ENCODE assay signal across 1 cellular context in the genomic region with DNA sequence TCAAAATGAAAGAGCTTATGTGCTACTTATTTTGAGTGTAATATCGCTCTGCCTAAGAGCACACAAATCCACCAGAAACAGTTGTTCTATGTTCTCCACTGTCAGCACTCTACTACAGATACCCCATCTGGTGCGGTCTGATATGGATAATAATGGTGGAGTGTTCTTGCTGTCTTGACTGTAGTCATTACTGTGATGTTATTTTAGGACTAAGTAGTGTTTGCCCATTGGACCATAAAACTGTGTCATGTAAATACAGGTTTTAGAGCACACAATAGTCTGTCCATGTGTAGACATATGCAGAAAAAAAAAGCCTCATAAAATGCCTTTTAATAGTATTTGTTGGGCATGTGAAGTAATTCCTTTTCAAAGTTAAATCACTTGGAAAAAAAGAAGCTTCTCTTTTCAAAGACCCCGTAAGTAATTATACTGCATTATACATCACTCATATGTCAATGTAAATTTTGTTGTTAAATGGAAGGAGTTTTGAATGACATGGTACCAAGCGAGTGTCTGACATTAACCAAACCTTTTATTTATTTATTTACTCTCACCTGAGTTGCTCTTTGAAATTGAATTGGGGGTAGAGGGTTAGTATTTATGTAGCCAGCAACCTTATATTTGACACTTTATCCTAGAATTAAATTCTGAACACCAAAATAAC.
A peak's percentile ranks its signal among the peaks of the same experiment; 100 is the strongest.
TF ChIP-seq lines count a peak whose summit lies in the region.

No MANE protein-coding gene starts in this region.

TF ChIP-seq in K562, 482 proteins besides CTCF, POLR2A, EP300 and RAD21 (continued from another document and continues in another):
- TF ChIP-seq PHB2 (IDR thresholded peaks at IDR 0.05; ENCODE audit: low read depth) (no peak), CXXC5 (CRISPR knock-in tag; IDR thresholded peaks at IDR 0.05) (0 out of 2 replicates have a peak, but pooled peaks have one; percentile 13), GABPA (tag; conservative IDR thresholded peaks at IDR 0.05; ENCODE audit: low read depth) (no peak), CBX1 (IDR thresholded peaks at IDR 0.05; ENCODE audit: low read depth) (no peak), YY1 (IDR thresholded peaks at IDR 0.05; ENCODE audit: borderline replicate concordance in 1 of 3, control insufficient read depth in 1 of 3, extremely low read depth in 1 of 3, insufficient read depth in 3 of 3, insufficient read length in 1 of 3, insufficient replicate concordance in 2 of 3, low read depth in 1 of 3, low read length in 2 of 3) (peak in 1 of 3 experiments; percentile 50), DDX20 (tag; IDR thresholded peaks at IDR 0.05; ENCODE audit: low read depth) (no peak), CC2D1A (IDR thresholded peaks at IDR 0.05) (peak; percentile 70; the same call in 1 of the 2 replicates), POLR2AphosphoS5 (IDR thresholded peaks at IDR 0.05; ENCODE audit: control insufficient read depth, insufficient read depth, low read depth, low read length) (peak; percentile 78), DACH1 (IDR thresholded peaks at IDR 0.05; ENCODE audit: partially characterized antibody) (peak; percentile 77), OTX1 (CRISPR knock-in tag; IDR thresholded peaks at IDR 0.05) (no peak), ZNF780A (CRISPR knock-in tag; IDR thresholded peaks at IDR 0.05) (no peak), SMARCA4 (IDR thresholded peaks at IDR 0.05) (peak; percentile 90), BRD9 (IDR thresholded peaks at IDR 0.05; ENCODE audit: low read depth, partially characterized antibody) (peak; percentile 59), JUND (IDR thresholded peaks at IDR 0.05; ENCODE audit: borderline replicate concordance, low read depth, low read length) (peak; percentile 42; the same call in 1 of the 2 replicates), JUND (tag; IDR thresholded peaks at IDR 0.05; ENCODE audit: borderline replicate concordance, low read depth, low read length) (peak; percentile 34; the same call in 1 of the 3 replicates), DPF2 (IDR thresholded peaks at IDR 0.05) (peak; percentile 88), CTBP1 (IDR thresholded peaks at IDR 0.05; ENCODE audit: borderline replicate concordance) (peak; percentile 56; the same call in 1 of the 2 replicates), MEIS2 (IDR thresholded peaks at IDR 0.05; ENCODE audit: partially characterized antibody) (peak; percentile 85), SMAD3 (CRISPR knock-in tag; conservative IDR thresholded peaks at IDR 0.05) (0 out of 2 replicates have a peak, but pooled peaks have one; percentile 22), HDAC3 (IDR thresholded peaks at IDR 0.05; ENCODE audit: borderline replicate concordance, partially characterized antibody) (peak; percentile 42), SOX6 (IDR thresholded peaks at IDR 0.05) (peak; percentile 95), SIX5 (IDR thresholded peaks at IDR 0.05; ENCODE audit: borderline replicate concordance in 1 of 2, insufficient read depth in 1 of 2, low read depth in 1 of 2, low read length in 2 of 2) (no peak), SMARCE1 (IDR thresholded peaks at IDR 0.05) (peak; percentile 63), CBFA2T2 (conservative IDR thresholded peaks at IDR 0.05) (peak; percentile 82), NCOA2 (IDR thresholded peaks at IDR 0.05; ENCODE audit: partially characterized antibody in 2 of 2) (no peak), TRIM24 (IDR thresholded peaks at IDR 0.05) (peak; percentile 66 to 77; a peak in 3 of 4 replicates), TGIF2 (CRISPR knock-in tag; IDR thresholded peaks at IDR 0.05) (no peak), TAL1 (IDR thresholded peaks at IDR 0.05) (peak; percentile 87), MAFF (IDR thresholded peaks at IDR 0.05; ENCODE audit: low read length) (peak; percentile 46), NCOR1 (IDR thresholded peaks at IDR 0.05) (peak; percentile 86), PCBP1 (IDR thresholded peaks at IDR 0.05; ENCODE audit: low read depth, low read length, poor library complexity, severe bottlenecking) (no peak)
- TF ChIP-seq, protein P1, sequence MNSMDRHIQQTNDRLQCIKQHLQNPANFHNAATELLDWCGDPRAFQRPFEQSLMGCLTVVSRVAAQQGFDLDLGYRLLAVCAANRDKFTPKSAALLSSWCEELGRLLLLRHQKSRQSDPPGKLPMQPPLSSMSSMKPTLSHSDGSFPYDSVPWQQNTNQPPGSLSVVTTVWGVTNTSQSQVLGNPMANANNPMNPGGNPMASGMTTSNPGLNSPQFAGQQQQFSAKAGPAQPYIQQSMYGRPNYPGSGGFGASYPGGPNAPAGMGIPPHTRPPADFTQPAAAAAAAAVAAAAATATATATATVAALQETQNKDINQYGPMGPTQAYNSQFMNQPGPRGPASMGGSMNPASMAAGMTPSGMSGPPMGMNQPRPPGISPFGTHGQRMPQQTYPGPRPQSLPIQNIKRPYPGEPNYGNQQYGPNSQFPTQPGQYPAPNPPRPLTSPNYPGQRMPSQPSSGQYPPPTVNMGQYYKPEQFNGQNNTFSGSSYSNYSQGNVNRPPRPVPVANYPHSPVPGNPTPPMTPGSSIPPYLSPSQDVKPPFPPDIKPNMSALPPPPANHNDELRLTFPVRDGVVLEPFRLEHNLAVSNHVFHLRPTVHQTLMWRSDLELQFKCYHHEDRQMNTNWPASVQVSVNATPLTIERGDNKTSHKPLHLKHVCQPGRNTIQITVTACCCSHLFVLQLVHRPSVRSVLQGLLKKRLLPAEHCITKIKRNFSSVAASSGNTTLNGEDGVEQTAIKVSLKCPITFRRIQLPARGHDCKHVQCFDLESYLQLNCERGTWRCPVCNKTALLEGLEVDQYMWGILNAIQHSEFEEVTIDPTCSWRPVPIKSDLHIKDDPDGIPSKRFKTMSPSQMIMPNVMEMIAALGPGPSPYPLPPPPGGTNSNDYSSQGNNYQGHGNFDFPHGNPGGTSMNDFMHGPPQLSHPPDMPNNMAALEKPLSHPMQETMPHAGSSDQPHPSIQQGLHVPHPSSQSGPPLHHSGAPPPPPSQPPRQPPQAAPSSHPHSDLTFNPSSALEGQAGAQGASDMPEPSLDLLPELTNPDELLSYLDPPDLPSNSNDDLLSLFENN (IDR thresholded peaks at IDR 0.05; ENCODE audit: low read depth in 2 of 2, low read length in 2 of 2): peak in 1 of 2 experiments; percentile 83; a peak in 2 of 4 replicates
- TF ChIP-seq, protein P2, sequence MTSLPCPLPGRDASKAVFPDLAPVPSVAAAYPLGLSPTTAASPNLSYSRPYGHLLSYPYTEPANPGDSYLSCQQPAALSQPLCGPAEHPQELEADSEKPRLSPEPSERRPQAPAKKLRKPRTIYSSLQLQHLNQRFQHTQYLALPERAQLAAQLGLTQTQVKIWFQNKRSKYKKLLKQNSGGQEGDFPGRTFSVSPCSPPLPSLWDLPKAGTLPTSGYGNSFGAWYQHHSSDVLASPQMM (CRISPR knock-in tag; IDR thresholded peaks at IDR 0.05): no peak
- TF ChIP-seq, protein P3, sequence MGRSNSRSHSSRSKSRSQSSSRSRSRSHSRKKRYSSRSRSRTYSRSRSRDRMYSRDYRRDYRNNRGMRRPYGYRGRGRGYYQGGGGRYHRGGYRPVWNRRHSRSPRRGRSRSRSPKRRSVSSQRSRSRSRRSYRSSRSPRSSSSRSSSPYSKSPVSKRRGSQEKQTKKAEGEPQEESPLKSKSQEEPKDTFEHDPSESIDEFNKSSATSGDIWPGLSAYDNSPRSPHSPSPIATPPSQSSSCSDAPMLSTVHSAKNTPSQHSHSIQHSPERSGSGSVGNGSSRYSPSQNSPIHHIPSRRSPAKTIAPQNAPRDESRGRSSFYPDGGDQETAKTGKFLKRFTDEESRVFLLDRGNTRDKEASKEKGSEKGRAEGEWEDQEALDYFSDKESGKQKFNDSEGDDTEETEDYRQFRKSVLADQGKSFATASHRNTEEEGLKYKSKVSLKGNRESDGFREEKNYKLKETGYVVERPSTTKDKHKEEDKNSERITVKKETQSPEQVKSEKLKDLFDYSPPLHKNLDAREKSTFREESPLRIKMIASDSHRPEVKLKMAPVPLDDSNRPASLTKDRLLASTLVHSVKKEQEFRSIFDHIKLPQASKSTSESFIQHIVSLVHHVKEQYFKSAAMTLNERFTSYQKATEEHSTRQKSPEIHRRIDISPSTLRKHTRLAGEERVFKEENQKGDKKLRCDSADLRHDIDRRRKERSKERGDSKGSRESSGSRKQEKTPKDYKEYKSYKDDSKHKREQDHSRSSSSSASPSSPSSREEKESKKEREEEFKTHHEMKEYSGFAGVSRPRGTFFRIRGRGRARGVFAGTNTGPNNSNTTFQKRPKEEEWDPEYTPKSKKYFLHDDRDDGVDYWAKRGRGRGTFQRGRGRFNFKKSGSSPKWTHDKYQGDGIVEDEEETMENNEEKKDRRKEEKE (IDR thresholded peaks at IDR 0.05; ENCODE audit: borderline replicate concordance in 1 of 2, control insufficient read depth in 1 of 2, low read depth in 2 of 2, low read length in 1 of 2): no peak
- TF ChIP-seq, protein P4, sequence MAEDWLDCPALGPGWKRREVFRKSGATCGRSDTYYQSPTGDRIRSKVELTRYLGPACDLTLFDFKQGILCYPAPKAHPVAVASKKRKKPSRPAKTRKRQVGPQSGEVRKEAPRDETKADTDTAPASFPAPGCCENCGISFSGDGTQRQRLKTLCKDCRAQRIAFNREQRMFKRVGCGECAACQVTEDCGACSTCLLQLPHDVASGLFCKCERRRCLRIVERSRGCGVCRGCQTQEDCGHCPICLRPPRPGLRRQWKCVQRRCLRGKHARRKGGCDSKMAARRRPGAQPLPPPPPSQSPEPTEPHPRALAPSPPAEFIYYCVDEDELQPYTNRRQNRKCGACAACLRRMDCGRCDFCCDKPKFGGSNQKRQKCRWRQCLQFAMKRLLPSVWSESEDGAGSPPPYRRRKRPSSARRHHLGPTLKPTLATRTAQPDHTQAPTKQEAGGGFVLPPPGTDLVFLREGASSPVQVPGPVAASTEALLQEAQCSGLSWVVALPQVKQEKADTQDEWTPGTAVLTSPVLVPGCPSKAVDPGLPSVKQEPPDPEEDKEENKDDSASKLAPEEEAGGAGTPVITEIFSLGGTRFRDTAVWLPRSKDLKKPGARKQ (CRISPR knock-in tag; IDR thresholded peaks at IDR 0.05): no peak
- TF ChIP-seq, protein P5, sequence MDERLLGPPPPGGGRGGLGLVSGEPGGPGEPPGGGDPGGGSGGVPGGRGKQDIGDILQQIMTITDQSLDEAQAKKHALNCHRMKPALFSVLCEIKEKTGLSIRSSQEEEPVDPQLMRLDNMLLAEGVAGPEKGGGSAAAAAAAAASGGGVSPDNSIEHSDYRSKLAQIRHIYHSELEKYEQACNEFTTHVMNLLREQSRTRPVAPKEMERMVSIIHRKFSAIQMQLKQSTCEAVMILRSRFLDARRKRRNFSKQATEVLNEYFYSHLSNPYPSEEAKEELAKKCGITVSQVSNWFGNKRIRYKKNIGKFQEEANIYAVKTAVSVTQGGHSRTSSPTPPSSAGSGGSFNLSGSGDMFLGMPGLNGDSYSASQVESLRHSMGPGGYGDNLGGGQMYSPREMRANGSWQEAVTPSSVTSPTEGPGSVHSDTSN (CRISPR knock-in tag; IDR thresholded peaks at IDR 0.05; ENCODE audit: low read depth): no peak
- TF ChIP-seq, protein P5 (tag; conservative IDR thresholded peaks at IDR 0.05; ENCODE audit: low read depth): peak; percentile 63
- TF ChIP-seq, protein P6, sequence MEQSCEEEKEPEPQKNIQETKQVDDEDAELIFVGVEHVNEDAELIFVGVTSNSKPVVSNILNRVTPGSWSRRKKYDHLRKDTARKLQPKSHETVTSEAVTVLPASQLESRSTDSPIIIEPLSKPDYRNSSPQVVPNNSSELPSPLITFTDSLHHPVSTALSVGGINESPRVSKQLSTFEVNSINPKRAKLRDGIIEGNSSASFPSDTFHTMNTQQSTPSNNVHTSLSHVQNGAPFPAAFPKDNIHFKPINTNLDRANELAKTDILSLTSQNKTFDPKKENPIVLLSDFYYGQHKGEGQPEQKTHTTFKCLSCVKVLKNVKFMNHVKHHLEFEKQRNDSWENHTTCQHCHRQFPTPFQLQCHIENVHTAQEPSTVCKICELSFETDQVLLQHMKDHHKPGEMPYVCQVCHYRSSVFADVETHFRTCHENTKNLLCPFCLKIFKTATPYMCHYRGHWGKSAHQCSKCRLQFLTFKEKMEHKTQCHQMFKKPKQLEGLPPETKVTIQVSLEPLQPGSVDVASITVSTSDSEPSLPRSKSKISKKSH (CRISPR knock-in tag; IDR thresholded peaks at IDR 0.05): no peak
- TF ChIP-seq, protein P7, sequence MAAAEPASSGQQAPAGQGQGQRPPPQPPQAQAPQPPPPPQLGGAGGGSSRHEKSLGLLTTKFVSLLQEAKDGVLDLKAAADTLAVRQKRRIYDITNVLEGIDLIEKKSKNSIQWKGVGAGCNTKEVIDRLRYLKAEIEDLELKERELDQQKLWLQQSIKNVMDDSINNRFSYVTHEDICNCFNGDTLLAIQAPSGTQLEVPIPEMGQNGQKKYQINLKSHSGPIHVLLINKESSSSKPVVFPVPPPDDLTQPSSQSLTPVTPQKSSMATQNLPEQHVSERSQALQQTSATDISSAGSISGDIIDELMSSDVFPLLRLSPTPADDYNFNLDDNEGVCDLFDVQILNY (CRISPR knock-in tag; IDR thresholded peaks at IDR 0.05): no peak
- TF ChIP-seq, protein P8, sequence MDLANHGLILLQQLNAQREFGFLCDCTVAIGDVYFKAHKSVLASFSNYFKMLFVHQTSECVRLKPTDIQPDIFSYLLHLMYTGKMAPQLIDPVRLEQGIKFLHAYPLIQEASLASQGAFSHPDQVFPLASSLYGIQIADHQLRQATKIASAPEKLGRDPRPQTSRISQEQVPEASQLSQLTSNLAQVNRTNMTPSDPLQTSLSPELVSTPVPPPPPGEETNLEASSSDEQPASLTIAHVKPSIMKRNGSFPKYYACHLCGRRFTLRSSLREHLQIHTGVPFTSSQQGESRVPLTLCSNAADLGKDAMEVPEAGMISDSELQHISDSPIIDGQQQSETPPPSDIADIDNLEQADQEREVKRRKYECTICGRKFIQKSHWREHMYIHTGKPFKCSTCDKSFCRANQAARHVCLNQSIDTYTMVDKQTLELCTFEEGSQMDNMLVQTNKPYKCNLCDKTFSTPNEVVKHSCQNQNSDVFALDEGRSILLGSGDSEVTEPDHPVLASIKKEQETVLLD (IDR thresholded peaks at IDR 0.05): 0 out of 2 replicates have a peak, but pooled peaks have one; percentile 27
- TF ChIP-seq, protein P9, sequence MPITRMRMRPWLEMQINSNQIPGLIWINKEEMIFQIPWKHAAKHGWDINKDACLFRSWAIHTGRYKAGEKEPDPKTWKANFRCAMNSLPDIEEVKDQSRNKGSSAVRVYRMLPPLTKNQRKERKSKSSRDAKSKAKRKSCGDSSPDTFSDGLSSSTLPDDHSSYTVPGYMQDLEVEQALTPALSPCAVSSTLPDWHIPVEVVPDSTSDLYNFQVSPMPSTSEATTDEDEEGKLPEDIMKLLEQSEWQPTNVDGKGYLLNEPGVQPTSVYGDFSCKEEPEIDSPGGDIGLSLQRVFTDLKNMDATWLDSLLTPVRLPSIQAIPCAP (CRISPR knock-in tag; IDR thresholded peaks at IDR 0.05; ENCODE audit: borderline replicate concordance): no peak
